Comparison of ENCODE assay signal across 13 cellular contexts in genomic region chr20:12358006-12358654, GRCh38.
DNase-seq lines count a peak whose midpoint lies in the region; ATAC-seq and TF ChIP-seq lines count a peak whose summit lies in the region.
"Had no signal": no experiment of that assay in that cellular context is flagged by ENCODE, and none has a peak within 500 bp of the region (broad histone marks: within the 10 kb centered on the region; RNA-seq: fewer than 3 reads in every experiment).

No MANE protein-coding gene starts in this region.

- no peaks in the 10 kb centered on the region for H3K36me3 ChIP-seq in RWPE2 (ENCODE audit: low read depth)
- H3K36me3 ChIP-seq: neutrophil, stomach had no signal

- peak; percentile 21; the same call in 1 of the 3 replicates for ATAC-seq in RWPE2 (ENCODE audit: low read depth)
- ATAC-seq: GM12878 had no signal

- H3K4me3 ChIP-seq in RWPE2 (ENCODE audit: severe bottlenecking): no peak overlapping the region
- H3K4me3 ChIP-seq: GM12878, stomach had no signal

- no peaks in the 10 kb centered on the region for H3K27me3 ChIP-seq in RWPE2 (ENCODE audit: insufficient read depth, poor library complexity, severe bottlenecking)
- H3K27me3 ChIP-seq: neutrophil, stomach had no signal

- H3K27ac ChIP-seq in 22Rv1 (no peak overlapping the region), RWPE2 (ENCODE audit: poor library complexity, severe bottlenecking) (no peak overlapping the region)
- H3K27ac ChIP-seq: neutrophil, stomach had no signal

- H3K9me3 ChIP-seq in RWPE2 (ENCODE audit: severe bottlenecking): no peaks in the 10 kb centered on the region
- H3K9me3 ChIP-seq: neutrophil had no signal

- DNase-seq in H4 (ENCODE audit: low spot score) (peak; percentile 46), RWPE2 (ENCODE audit: low spot score) (no peak), globus pallidus (ENCODE audit: low spot score) (peak; percentile 15), NCI-H2029 (lab: John Stamatoyannopoulos, UW) (no peak), middle frontal gyrus (ENCODE audit: extremely low spot score, low spot score) (no peak), activated gamma-delta T cell (lab: John Stamatoyannopoulos, UW) (no peak)
- no peak for DNase-seq in activated T-cell treated with anti-CD3 and anti-CD28 coated beads, Interleukin-2, amount 50 U/mL, for 1 hour
- DNase-seq: C1 segment of cervical spinal cord; stimulated activated CD4-positive, alpha-beta T cell treated with anti-CD3 and anti-CD28 coated beads, Interleukin-1b, Interleukin-23, amount 100 ng/mL, for 48 hours; stomach had no signal

- peak; percentile 45 for TF ChIP-seq CTCF in 22Rv1 (IDR thresholded peaks at IDR 0.05)
- peak; percentile 25 for TF ChIP-seq CTCF in RWPE2 (IDR thresholded peaks at IDR 0.05; ENCODE audit: poor library complexity, severe bottlenecking)

- H3K4me1 ChIP-seq in RWPE2 (ENCODE audit: insufficient read depth, poor library complexity, severe bottlenecking): no peaks in the 10 kb centered on the region
- H3K4me1 ChIP-seq: stomach had no signal

Comparison
In these comparisons a context has a peak if more than half of its experiments do, and no peak if none do; other contexts are left out.
1. DNase-seq: peak in H4 (single experiment) and globus pallidus (single experiment); none in RWPE2 (single experiment), NCI-H2029 (single experiment), middle frontal gyrus (single experiment), activated gamma-delta T cell (single experiment) and activated T-cell treated with anti-CD3 and anti-CD28 coated beads, Interleukin-2, amount 50 U/mL, for 1 hour (single experiment).